In the genomic region with DNA sequence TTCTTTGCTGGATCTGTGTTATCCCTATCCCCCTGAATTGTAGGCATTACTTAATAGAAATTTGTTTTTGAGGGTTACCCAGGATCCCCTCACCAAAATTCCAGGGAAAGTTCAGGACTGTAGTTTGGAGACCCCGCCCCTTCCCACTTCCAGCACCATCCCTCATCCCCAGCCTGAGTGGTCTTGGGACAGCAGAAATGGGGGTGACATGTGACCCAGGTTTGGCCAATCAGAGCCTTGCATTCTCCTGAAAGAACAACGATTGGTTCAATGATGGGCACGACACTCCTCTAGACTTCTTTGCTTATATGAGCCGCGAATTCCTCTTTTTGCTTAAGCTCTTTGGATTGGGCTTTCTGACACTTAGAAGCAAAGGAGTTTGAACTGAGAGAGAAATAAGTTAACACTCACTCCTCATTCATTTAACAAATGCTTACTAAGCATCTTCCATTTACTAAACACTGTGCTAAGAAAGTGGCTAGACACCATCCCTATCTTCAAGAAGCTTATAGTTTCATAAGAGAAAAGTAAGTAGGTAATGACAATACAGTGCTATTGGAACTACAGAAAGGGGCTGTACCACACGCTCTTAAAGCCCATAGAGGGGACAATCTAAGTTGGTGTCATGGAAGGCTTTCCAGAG, we compare ENCODE assay signal across 1 cellular context.
A peak's percentile ranks its signal among the peaks of the same experiment; 100 is the strongest.
TF ChIP-seq lines count a peak whose summit lies in the region.

No MANE protein-coding gene starts in this region.

TF ChIP-seq in GM12878, 131 proteins besides CTCF, POLR2A, EP300 and RAD21:
- TF ChIP-seq HCFC1 (IDR thresholded peaks at IDR 0.05; ENCODE audit: low read length) (no peak), TCF7 (IDR thresholded peaks at IDR 0.05; ENCODE audit: borderline replicate concordance) (no peak), SREBF2 (IDR thresholded peaks at IDR 0.05; ENCODE audit: low read length) (no peak), ZNF622 (IDR thresholded peaks at IDR 0.05) (no peak), RFX5 (IDR thresholded peaks at IDR 0.05; ENCODE audit: low read depth, low read length) (no peak)
- TF ChIP-seq, protein P1, sequence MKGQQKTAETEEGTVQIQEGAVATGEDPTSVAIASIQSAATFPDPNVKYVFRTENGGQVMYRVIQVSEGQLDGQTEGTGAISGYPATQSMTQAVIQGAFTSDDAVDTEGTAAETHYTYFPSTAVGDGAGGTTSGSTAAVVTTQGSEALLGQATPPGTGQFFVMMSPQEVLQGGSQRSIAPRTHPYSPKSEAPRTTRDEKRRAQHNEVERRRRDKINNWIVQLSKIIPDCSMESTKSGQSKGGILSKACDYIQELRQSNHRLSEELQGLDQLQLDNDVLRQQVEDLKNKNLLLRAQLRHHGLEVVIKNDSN (IDR thresholded peaks at IDR 0.05; ENCODE audit: borderline replicate concordance, extremely low read length, insufficient read depth, low read depth, low read length): peak; percentile 28
- TF ChIP-seq, protein P2, sequence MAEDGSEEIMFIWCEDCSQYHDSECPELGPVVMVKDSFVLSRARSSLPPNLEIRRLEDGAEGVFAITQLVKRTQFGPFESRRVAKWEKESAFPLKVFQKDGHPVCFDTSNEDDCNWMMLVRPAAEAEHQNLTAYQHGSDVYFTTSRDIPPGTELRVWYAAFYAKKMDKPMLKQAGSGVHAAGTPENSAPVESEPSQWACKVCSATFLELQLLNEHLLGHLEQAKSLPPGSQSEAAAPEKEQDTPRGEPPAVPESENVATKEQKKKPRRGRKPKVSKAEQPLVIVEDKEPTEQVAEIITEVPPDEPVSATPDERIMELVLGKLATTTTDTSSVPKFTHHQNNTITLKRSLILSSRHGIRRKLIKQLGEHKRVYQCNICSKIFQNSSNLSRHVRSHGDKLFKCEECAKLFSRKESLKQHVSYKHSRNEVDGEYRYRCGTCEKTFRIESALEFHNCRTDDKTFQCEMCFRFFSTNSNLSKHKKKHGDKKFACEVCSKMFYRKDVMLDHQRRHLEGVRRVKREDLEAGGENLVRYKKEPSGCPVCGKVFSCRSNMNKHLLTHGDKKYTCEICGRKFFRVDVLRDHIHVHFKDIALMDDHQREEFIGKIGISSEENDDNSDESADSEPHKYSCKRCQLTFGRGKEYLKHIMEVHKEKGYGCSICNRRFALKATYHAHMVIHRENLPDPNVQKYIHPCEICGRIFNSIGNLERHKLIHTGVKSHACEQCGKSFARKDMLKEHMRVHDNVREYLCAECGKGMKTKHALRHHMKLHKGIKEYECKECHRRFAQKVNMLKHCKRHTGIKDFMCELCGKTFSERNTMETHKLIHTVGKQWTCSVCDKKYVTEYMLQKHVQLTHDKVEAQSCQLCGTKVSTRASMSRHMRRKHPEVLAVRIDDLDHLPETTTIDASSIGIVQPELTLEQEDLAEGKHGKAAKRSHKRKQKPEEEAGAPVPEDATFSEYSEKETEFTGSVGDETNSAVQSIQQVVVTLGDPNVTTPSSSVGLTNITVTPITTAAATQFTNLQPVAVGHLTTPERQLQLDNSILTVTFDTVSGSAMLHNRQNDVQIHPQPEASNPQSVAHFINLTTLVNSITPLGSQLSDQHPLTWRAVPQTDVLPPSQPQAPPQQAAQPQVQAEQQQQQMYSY (CRISPR knock-in tag; IDR thresholded peaks at IDR 0.05): no peak
- TF ChIP-seq, protein P3, sequence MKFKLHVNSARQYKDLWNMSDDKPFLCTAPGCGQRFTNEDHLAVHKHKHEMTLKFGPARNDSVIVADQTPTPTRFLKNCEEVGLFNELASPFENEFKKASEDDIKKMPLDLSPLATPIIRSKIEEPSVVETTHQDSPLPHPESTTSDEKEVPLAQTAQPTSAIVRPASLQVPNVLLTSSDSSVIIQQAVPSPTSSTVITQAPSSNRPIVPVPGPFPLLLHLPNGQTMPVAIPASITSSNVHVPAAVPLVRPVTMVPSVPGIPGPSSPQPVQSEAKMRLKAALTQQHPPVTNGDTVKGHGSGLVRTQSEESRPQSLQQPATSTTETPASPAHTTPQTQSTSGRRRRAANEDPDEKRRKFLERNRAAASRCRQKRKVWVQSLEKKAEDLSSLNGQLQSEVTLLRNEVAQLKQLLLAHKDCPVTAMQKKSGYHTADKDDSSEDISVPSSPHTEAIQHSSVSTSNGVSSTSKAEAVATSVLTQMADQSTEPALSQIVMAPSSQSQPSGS (IDR thresholded peaks at IDR 0.05; ENCODE audit: low read length): no peak
TF ChIP-seq in GM12878: peak in this region for 1.
